ENCODE assay signal across 21 cellular contexts in the genomic region with DNA sequence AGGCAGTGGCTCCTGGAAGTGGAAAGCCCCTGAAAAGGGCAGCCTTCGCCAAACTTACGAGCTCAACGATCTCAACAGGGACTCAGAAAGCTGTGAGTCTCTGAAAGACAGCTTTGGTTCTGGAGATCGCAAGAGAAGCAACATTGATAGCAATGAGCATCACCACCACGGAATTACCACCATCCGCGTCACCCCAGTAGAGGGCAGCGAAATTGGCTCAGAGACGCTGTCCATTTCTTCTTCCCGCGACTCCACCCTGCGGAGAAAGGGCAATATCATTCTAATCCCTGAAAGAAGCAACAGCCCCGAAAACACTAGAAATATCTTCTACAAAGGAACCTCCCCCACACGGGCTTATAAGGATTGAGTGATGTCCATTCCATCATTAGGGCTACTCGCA. TPM values are rescaled to one million over a fixed set of nuclear protein-coding genes. Genes with fewer than 3 reads are reported as not detected.
"Had no signal": no experiment of that assay in that cellular context is flagged by ENCODE, and none has a peak within 500 bp of the region (broad histone marks: within the 10 kb centered on the region; RNA-seq: fewer than 3 reads in every experiment).

No MANE protein-coding gene starts in this region.

- H3K4me3 Mint-ChIP-seq: naive thymus-derived CD8-positive, alpha-beta T cell had no signal

- H3K9me3 ChIP-seq: mucosa of descending colon, sigmoid colon, stomach, thoracic aorta, transverse colon had no signal

- H2AFZ ChIP-seq: hepatocyte had no signal

- H3K4me1 ChIP-seq: sigmoid colon, stomach, transverse colon had no signal

- H3K27ac ChIP-seq: coronary artery, hepatocyte, sigmoid colon, skin epidermis, stomach, thoracic aorta, transverse colon had no signal

- H3K4me3 ChIP-seq: coronary artery, hepatocyte, mucosa of descending colon, sigmoid colon, skin epidermis, stomach, thoracic aorta, transverse colon had no signal

- H3K79me2 ChIP-seq: hepatocyte had no signal

- H3K27ac Mint-ChIP-seq: naive thymus-derived CD8-positive, alpha-beta T cell had no signal

- DNase-seq: effector CD4-positive, alpha-beta T cell; foreskin melanocyte; head of caudate nucleus; islet precursor cell; mammary epithelial cell; mucosa of descending colon; naive thymus-derived CD8-positive, alpha-beta T cell; sigmoid colon; stimulated activated CD4-positive, alpha-beta T cell treated with anti-CD3 and anti-CD28 coated beads, Interleukin-2, amount 100 ng/mL, for 24 hours; stimulated activated CD4-positive, alpha-beta T cell treated with anti-CD3 and anti-CD28 coated beads, Interleukin-4, amount 100 ng/mL, for 4 hours; stimulated activated naive CD4-positive, alpha-beta T cell; stomach; substantia nigra; transverse colon had no signal

- H3K36me3 ChIP-seq: sigmoid colon, stomach, thoracic aorta, transverse colon had no signal

- ATAC-seq: left lobe of liver; mucosa of descending colon; naive thymus-derived CD8-positive, alpha-beta T cell had no signal

- H3K4me2 ChIP-seq: hepatocyte had no signal

- H3K27me3 ChIP-seq: hepatocyte, sigmoid colon, stomach, transverse colon had no signal

- H3K36me3 Mint-ChIP-seq: naive thymus-derived CD8-positive, alpha-beta T cell had no signal

RNA-seq across cellular contexts. Expression of a gene that starts 42.4 kb away (rescaled TPM):
- total RNA-seq: dermis microvascular lymphatic vessel endothelial cell; naive thymus-derived CD8-positive, alpha-beta T cell; pulmonary artery endothelial cell had no signal
- polyA plus RNA-seq: mammary epithelial cell; naive thymus-derived CD8-positive, alpha-beta T cell had no signal
